1 cellular context compared by ENCODE assay signal in genomic region chr1:182391362-182392044, GRCh38.
A peak's percentile ranks its signal among the peaks of the same experiment; 100 is the strongest.
TF ChIP-seq lines count a peak whose summit lies in the region.

Gene GLUL (minus strand): TSS chr1:182391790. CDS start chr1:182388737, 3,053 bp downstream.

TF ChIP-seq in K562, 482 proteins besides CTCF, POLR2A, EP300 and RAD21 (continued from another document and continues in another):
- TF ChIP-seq, protein P1, sequence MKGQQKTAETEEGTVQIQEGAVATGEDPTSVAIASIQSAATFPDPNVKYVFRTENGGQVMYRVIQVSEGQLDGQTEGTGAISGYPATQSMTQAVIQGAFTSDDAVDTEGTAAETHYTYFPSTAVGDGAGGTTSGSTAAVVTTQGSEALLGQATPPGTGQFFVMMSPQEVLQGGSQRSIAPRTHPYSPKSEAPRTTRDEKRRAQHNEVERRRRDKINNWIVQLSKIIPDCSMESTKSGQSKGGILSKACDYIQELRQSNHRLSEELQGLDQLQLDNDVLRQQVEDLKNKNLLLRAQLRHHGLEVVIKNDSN (CRISPR knock-in tag; IDR thresholded peaks at IDR 0.05), result peak; percentile 78
- peak; percentile 73; the same call in 1 of the 2 replicates for TF ChIP-seq GATAD2B (IDR thresholded peaks at IDR 0.05; ENCODE audit: borderline replicate concordance)
- TF ChIP-seq ADNP (tag; IDR thresholded peaks at IDR 0.05), result no peak
- TF ChIP-seq ZNF518B (CRISPR knock-in tag; IDR thresholded peaks at IDR 0.05), result no peak
- no peak for TF ChIP-seq SRSF3 (IDR thresholded peaks at IDR 0.05; ENCODE audit: insufficient read depth, low read length)
- TF ChIP-seq ELF1 (tag; IDR thresholded peaks at IDR 0.05), result no peak
- no peak for TF ChIP-seq RFX5 (IDR thresholded peaks at IDR 0.05; ENCODE audit: low read depth, low read length)
- TF ChIP-seq DDX20 (tag; IDR thresholded peaks at IDR 0.05; ENCODE audit: low read depth), result no peak
- TF ChIP-seq RUNX1 (IDR thresholded peaks at IDR 0.05; ENCODE audit: low read depth), result no peak
- no peak for TF ChIP-seq ZNF398 (CRISPR knock-in tag; IDR thresholded peaks at IDR 0.05)
- TF ChIP-seq PHF20 (IDR thresholded peaks at IDR 0.05; ENCODE audit: partially characterized antibody), result peak; percentile 70
- TF ChIP-seq KAT7 (CRISPR knock-in tag; IDR thresholded peaks at IDR 0.05; ENCODE audit: borderline replicate concordance), result peak; percentile 95; the same call in 1 of the 2 replicates
- TF ChIP-seq, protein P2, sequence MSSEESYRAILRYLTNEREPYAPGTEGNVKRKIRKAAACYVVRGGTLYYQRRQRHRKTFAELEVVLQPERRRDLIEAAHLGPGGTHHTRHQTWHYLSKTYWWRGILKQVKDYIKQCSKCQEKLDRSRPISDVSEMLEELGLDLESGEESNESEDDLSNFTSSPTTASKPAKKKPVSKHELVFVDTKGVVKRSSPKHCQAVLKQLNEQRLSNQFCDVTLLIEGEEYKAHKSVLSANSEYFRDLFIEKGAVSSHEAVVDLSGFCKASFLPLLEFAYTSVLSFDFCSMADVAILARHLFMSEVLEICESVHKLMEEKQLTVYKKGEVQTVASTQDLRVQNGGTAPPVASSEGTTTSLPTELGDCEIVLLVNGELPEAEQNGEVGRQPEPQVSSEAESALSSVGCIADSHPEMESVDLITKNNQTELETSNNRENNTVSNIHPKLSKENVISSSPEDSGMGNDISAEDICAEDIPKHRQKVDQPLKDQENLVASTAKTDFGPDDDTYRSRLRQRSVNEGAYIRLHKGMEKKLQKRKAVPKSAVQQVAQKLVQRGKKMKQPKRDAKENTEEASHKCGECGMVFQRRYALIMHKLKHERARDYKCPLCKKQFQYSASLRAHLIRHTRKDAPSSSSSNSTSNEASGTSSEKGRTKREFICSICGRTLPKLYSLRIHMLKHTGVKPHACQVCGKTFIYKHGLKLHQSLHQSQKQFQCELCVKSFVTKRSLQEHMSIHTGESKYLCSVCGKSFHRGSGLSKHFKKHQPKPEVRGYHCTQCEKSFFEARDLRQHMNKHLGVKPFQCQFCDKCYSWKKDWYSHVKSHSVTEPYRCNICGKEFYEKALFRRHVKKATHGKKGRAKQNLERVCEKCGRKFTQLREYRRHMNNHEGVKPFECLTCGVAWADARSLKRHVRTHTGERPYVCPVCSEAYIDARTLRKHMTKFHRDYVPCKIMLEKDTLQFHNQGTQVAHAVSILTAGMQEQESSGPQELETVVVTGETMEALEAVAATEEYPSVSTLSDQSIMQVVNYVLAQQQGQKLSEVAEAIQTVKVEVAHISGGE (CRISPR knock-in tag; IDR thresholded peaks at IDR 0.05), result peak in 2 of 3 experiments; percentile 27 to 80; a peak in 3 of 6 replicates
- peak; percentile 54 for TF ChIP-seq NR1H2 (CRISPR knock-in tag; IDR thresholded peaks at IDR 0.05)
- TF ChIP-seq KDM5B (IDR thresholded peaks at IDR 0.05; ENCODE audit: insufficient replicate concordance, low read depth, low read length), result peak; percentile 100
- TF ChIP-seq GABPB1 (CRISPR knock-in tag; IDR thresholded peaks at IDR 0.05), result peak; percentile 77
- TF ChIP-seq ZNF239 (CRISPR knock-in tag; IDR thresholded peaks at IDR 0.05), result no peak
- no peak for TF ChIP-seq ZNF507 (tag; conservative IDR thresholded peaks at IDR 0.05)
- no peak for TF ChIP-seq ZNF444 (CRISPR knock-in tag; IDR thresholded peaks at IDR 0.05)
- TF ChIP-seq ZNF23 (CRISPR knock-in tag; IDR thresholded peaks at IDR 0.05), result no peak
- TF ChIP-seq RBM25 (IDR thresholded peaks at IDR 0.05; ENCODE audit: low read depth, low read length, severe bottlenecking), result peak; percentile 99
- TF ChIP-seq ZNF699 (CRISPR knock-in tag; IDR thresholded peaks at IDR 0.05; ENCODE audit: insufficient replicate concordance), result no peak
- TF ChIP-seq, protein P3, sequence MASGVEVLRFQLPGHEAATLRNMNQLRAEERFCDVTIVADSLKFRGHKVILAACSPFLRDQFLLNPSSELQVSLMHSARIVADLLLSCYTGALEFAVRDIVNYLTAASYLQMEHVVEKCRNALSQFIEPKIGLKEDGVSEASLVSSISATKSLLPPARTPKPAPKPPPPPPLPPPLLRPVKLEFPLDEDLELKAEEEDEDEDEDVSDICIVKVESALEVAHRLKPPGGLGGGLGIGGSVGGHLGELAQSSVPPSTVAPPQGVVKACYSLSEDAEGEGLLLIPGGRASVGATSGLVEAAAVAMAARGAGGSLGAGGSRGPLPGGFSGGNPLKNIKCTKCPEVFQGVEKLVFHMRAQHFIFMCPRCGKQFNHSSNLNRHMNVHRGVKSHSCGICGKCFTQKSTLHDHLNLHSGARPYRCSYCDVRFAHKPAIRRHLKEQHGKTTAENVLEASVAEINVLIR (CRISPR knock-in tag; IDR thresholded peaks at IDR 0.05), result 0 out of 2 replicates have a peak, but pooled peaks have one; percentile 6
- TF ChIP-seq OTX1 (CRISPR knock-in tag; IDR thresholded peaks at IDR 0.05), result 0 out of 2 replicates have a peak, but pooled peaks have one; percentile 30
- TF ChIP-seq ELF2 (CRISPR knock-in tag; IDR thresholded peaks at IDR 0.05), result peak; percentile 83
- no peak for TF ChIP-seq STAT5B (CRISPR knock-in tag; IDR thresholded peaks at IDR 0.05)
- TF ChIP-seq MAFK (IDR thresholded peaks at IDR 0.05; ENCODE audit: low read length), result no peak
- no peak for TF ChIP-seq PPARD (CRISPR knock-in tag; IDR thresholded peaks at IDR 0.05)
- TF ChIP-seq NELFE (IDR thresholded peaks at IDR 0.05; ENCODE audit: insufficient read depth, insufficient read length), result peak; percentile 95
- peak; percentile 48 to 56; a peak in 3 of 4 replicates for TF ChIP-seq NRF1 (conservative IDR thresholded peaks at IDR 0.05 in 1 of 2, IDR thresholded peaks at IDR 0.05 in 1 of 2)
- no peak for TF ChIP-seq POU5F1 (IDR thresholded peaks at IDR 0.05; ENCODE audit: borderline replicate concordance, low read depth, low read length, partially characterized antibody)
- TF ChIP-seq IRF2 (CRISPR knock-in tag; IDR thresholded peaks at IDR 0.05), result no peak
- no peak; a peak in 2 of 4 replicates for TF ChIP-seq TBL1XR1 (IDR thresholded peaks at IDR 0.05; ENCODE audit: low read length in 2 of 2)
- TF ChIP-seq, protein P4, sequence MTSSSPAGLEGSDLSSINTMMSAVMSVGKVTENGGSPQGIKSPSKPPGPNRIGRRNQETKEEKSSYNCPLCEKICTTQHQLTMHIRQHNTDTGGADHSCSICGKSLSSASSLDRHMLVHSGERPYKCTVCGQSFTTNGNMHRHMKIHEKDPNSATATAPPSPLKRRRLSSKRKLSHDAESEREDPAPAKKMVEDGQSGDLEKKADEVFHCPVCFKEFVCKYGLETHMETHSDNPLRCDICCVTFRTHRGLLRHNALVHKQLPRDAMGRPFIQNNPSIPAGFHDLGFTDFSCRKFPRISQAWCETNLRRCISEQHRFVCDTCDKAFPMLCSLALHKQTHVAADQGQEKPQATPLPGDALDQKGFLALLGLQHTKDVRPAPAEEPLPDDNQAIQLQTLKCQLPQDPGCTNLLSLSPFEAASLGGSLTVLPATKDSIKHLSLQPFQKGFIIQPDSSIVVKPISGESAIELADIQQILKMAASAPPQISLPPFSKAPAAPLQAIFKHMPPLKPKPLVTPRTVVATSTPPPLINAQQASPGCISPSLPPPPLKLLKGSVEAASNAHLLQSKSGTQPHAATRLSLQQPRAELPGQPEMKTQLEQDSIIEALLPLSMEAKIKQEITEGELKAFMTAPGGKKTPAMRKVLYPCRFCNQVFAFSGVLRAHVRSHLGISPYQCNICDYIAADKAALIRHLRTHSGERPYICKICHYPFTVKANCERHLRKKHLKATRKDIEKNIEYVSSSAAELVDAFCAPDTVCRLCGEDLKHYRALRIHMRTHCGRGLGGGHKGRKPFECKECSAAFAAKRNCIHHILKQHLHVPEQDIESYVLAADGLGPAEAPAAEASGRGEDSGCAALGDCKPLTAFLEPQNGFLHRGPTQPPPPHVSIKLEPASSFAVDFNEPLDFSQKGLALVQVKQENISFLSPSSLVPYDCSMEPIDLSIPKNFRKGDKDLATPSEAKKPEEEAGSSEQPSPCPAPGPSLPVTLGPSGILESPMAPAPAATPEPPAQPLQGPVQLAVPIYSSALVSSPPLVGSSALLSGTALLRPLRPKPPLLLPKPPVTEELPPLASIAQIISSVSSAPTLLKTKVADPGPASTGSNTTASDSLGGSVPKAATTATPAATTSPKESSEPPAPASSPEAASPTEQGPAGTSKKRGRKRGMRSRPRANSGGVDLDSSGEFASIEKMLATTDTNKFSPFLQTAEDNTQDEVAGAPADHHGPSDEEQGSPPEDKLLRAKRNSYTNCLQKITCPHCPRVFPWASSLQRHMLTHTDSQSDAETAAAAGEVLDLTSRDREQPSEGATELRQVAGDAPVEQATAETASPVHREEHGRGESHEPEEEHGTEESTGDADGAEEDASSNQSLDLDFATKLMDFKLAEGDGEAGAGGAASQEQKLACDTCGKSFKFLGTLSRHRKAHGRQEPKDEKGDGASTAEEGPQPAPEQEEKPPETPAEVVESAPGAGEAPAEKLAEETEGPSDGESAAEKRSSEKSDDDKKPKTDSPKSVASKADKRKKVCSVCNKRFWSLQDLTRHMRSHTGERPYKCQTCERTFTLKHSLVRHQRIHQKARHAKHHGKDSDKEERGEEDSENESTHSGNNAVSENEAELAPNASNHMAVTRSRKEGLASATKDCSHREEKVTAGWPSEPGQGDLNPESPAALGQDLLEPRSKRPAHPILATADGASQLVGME (CRISPR knock-in tag; IDR thresholded peaks at IDR 0.05), result peak; percentile 45; the same call in 1 of the 2 replicates
- no peak for TF ChIP-seq BCL6 (CRISPR knock-in tag; IDR thresholded peaks at IDR 0.05)
- TF ChIP-seq RBM34 (IDR thresholded peaks at IDR 0.05; ENCODE audit: borderline replicate concordance, insufficient read depth, low read length), result no peak
- no peak; the same call in 1 of the 2 replicates for TF ChIP-seq MYNN (IDR thresholded peaks at IDR 0.05)
- no peak; the same call in 1 of the 2 replicates for TF ChIP-seq MYNN (CRISPR knock-in tag; IDR thresholded peaks at IDR 0.05)
- TF ChIP-seq TFE3 (CRISPR knock-in tag; IDR thresholded peaks at IDR 0.05), result no peak
- TF ChIP-seq, protein P5, sequence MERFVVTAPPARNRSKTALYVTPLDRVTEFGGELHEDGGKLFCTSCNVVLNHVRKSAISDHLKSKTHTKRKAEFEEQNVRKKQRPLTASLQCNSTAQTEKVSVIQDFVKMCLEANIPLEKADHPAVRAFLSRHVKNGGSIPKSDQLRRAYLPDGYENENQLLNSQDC (CRISPR knock-in tag; IDR thresholded peaks at IDR 0.05), result peak; percentile 48; the same call in 1 of the 2 replicates
- no peak; the same call in 1 of the 2 replicates for TF ChIP-seq RNF2 (IDR thresholded peaks at IDR 0.05)
- TF ChIP-seq CBX8 (IDR thresholded peaks at IDR 0.05; ENCODE audit: borderline replicate concordance, extremely low read depth, low read depth, low read length, poor library complexity, severe bottlenecking), result no peak
- TF ChIP-seq E2F6 (IDR thresholded peaks at IDR 0.05; ENCODE audit: borderline replicate concordance in 1 of 2, extremely low read depth in 1 of 2, insufficient read depth in 1 of 2, insufficient read length in 1 of 2, low read depth in 1 of 2, low read length in 1 of 2, poor library complexity in 1 of 2, severe bottlenecking in 1 of 2), result peak; percentile 34 to 59
